13 cellular contexts compared by ENCODE assay signal in genomic region chr12:25365340-25365730, GRCh38.
DNase-seq lines count a peak whose midpoint lies in the region; ATAC-seq, FAIRE-seq and TF ChIP-seq lines count a peak whose summit lies in the region.
"Had no signal": no experiment of that assay in that cellular context is flagged by ENCODE, and none has a peak within 500 bp of the region (broad histone marks: within the 10 kb centered on the region; RNA-seq: fewer than 3 reads in every experiment).

No MANE protein-coding gene starts in this region.

- dilution Hi-C loops in IMR-90 (cut with HindIII; ENCODE audit: low sequenced_read_pairs, unreplicated experiment), result no loop called here

- H2AFZ ChIP-seq in IMR-90 (replicated peaks; ENCODE audit: low read length, poor library complexity), result no peak overlapping the region

- POLR2A ChIA-PET in IMR-90 (lab: Charles Lee; ENCODE audit: unreplicated experiment), result no interaction called here

- FAIRE-seq in endometrium (lab: Jason Lieb, UNC), result peak; percentile 92
- FAIRE-seq: astrocyte, HepG2 had no signal

- no peaks in the 10 kb centered on the region for H3K27me3 ChIP-seq in IMR-90 (ENCODE audit: control insufficient read depth, insufficient read depth, low read length)

- CTCF ChIA-PET in IMR-90 (lab: Yijun Ruan, JAX), result interaction anchor here (1.1 kb wide), 1 partner anchor 109 kb away, joined by 3 read pairs; no protein-coding TSS in a partner anchor

- no peaks in the 10 kb centered on the region for H3K9me1 ChIP-seq in IMR-90 (ENCODE audit: insufficient read depth, low read length)

- H3K4ac ChIP-seq in IMR-90 (ENCODE audit: low read depth, low read length), result no peak overlapping the region

- no peak overlapping the region for H2AK5ac ChIP-seq in IMR-90 (ENCODE audit: low read depth, low read length)

- no peak overlapping the region for H4K91ac ChIP-seq in IMR-90 (ENCODE audit: insufficient read depth, low read depth, low read length)

- in situ Hi-C loops in IMR-90 (cut with MboI; ENCODE audit: low sequenced_read_pairs), result no loop called here

- no peak overlapping the region for H3K27ac ChIP-seq in IMR-90 (ENCODE audit: insufficient read depth, low read length)

- H3K36me3 ChIP-seq in IMR-90 (ENCODE audit: control insufficient read depth, insufficient read depth, low read length), result no peaks in the 10 kb centered on the region

- no peaks in the 10 kb centered on the region for H4K20me1 ChIP-seq in IMR-90 (ENCODE audit: insufficient read depth, low read length)

- no peak overlapping the region for H3K18ac ChIP-seq in IMR-90 (ENCODE audit: low read depth, low read length)

- no peak overlapping the region for H2BK15ac ChIP-seq in IMR-90 (ENCODE audit: low read depth, low read length)

- DNase-seq in IMR-90, result no peak
- no peak for DNase-seq in dermis blood vessel endothelial cell
- DNase-seq in cortex of kidney (lab: John Stamatoyannopoulos, UW), result no peak
- no peak for DNase-seq in NCI-H446 treated with DMSO at 0.1 percent for 48 hours (lab: John Stamatoyannopoulos, UW)
- no peak for DNase-seq in DMS153 (lab: John Stamatoyannopoulos, UW)
- DNase-seq: activated CD4-positive, CD25-positive, alpha-beta regulatory T cell; DMS79; NCI-H2171 had no signal

- H3K4me3 ChIP-seq in IMR-90 (ENCODE audit: insufficient read depth, low read depth, low read length), result no peak overlapping the region

- H2AK9ac ChIP-seq in IMR-90 (replicated peaks; ENCODE audit: low read depth, low read length, poor library complexity), result no peak overlapping the region

- no peak overlapping the region for H3K14ac ChIP-seq in IMR-90 (replicated peaks; ENCODE audit: low read depth, low read length)

- H4K8ac ChIP-seq in IMR-90 (ENCODE audit: low read depth in 2 of 2, low read length in 2 of 2), result no peak overlapping the region; a peak in 1 of 4 replicates

- no peak overlapping the region for H3K23ac ChIP-seq in IMR-90 (ENCODE audit: low read depth, low read length)

- no peak for TF ChIP-seq POLR2A in IMR-90 (IDR thresholded peaks at IDR 0.05; ENCODE audit: low read depth, low read length)

- intact Hi-C loops in IMR-90 (cut with micrococcal nuclease), result no loop called here

- peak overlapping the region; percentile 17; the same call in 1 of the 2 replicates for H3K4me2 ChIP-seq in IMR-90 (ENCODE audit: low read depth, low read length)

- H2BK20ac ChIP-seq in IMR-90 (ENCODE audit: low read depth, low read length), result no peak overlapping the region

- no peaks in the 10 kb centered on the region for H3K9me3 ChIP-seq in IMR-90 (ENCODE audit: control insufficient read depth, insufficient read depth, low read length)

- no peak overlapping the region for H2BK5ac ChIP-seq in IMR-90 (ENCODE audit: low read depth, low read length, poor library complexity, severe bottlenecking)

- TF ChIP-seq RAD21 in IMR-90 (IDR thresholded peaks at IDR 0.05; ENCODE audit: low read length), result no peak

- H2BK120ac ChIP-seq in IMR-90 (ENCODE audit: low read depth, low read length), result no peak overlapping the region

- H3K4me1 ChIP-seq in IMR-90 (ENCODE audit: control insufficient read depth, insufficient read depth, low read length), result no peaks in the 10 kb centered on the region

- no CpG with 5 or more reads among the region's 3 CpGs for WGBS in IMR-90 (ENCODE audit: extremely low coverage in 2 of 2, insufficient read length in 1 of 2), 2 experiments

- no peak for TF ChIP-seq CTCF in IMR-90 (conservative IDR thresholded peaks at IDR 0.05; ENCODE audit: low read depth, low read length)

- no TSS peak for BruUV-seq in IMR-90 (replicated peaks; lab: Mats Ljungman, UMichigan)

- H4K5ac ChIP-seq in IMR-90 (ENCODE audit: low read depth, low read length), result no peak overlapping the region

- ATAC-seq in GM18519 (IDR thresholded peaks at IDR 0.05; ENCODE audit: low FRiP score, unreplicated experiment), result peak; percentile 10
- ATAC-seq in GM21528 (IDR thresholded peaks at IDR 0.05; ENCODE audit: low FRiP score, unreplicated experiment), result peak; percentile 19
- ATAC-seq in IMR-90 (ENCODE audit: low read depth), result no peak
- ATAC-seq: HepG2 had no signal

- no peak overlapping the region for H3K56ac ChIP-seq in IMR-90 (ENCODE audit: extremely low read depth, insufficient read depth, low read length)

- H3K79me1 ChIP-seq in IMR-90 (ENCODE audit: low read depth in 1 of 2, low read length in 2 of 2), result no peaks in the 10 kb centered on the region

- H3K9ac ChIP-seq in IMR-90 (ENCODE audit: low read depth, low read length), result no peak overlapping the region

TF ChIP-seq in IMR-90, 13 proteins besides CTCF, POLR2A, EP300 and RAD21:
- TF ChIP-seq SMC3 (IDR thresholded peaks at IDR 0.05; ENCODE audit: low read depth, low read length), result no peak
- no peak for TF ChIP-seq MAFK (IDR thresholded peaks at IDR 0.05; ENCODE audit: low read depth, low read length)
- no peak for TF ChIP-seq FOS (IDR thresholded peaks at IDR 0.05; ENCODE audit: low read depth, low read length)
- TF ChIP-seq MAZ (IDR thresholded peaks at IDR 0.05; ENCODE audit: borderline replicate concordance, low read depth, low read length), result no peak
- no peak for TF ChIP-seq MXI1 (IDR thresholded peaks at IDR 0.05; ENCODE audit: borderline replicate concordance, low read depth, low read length)
- TF ChIP-seq NFE2L2 (IDR thresholded peaks at IDR 0.05; ENCODE audit: low read depth, low read length), result no peak
- TF ChIP-seq USF2 (IDR thresholded peaks at IDR 0.05; ENCODE audit: low read depth, low read length), result no peak
- no peak for TF ChIP-seq CEBPB (IDR thresholded peaks at IDR 0.05; ENCODE audit: low read depth, low read length)
- no peak for TF ChIP-seq BHLHE40 (IDR thresholded peaks at IDR 0.05; ENCODE audit: low read depth, low read length)
- TF ChIP-seq ELK1 (IDR thresholded peaks at IDR 0.05; ENCODE audit: borderline replicate concordance, low read depth, low read length), result no peak
- TF ChIP-seq RFX5 (IDR thresholded peaks at IDR 0.05; ENCODE audit: low read depth, low read length), result no peak
- no peak for TF ChIP-seq CHD1 (IDR thresholded peaks at IDR 0.05; ENCODE audit: low read depth, low read length)
- no peak for TF ChIP-seq RCOR1 (IDR thresholded peaks at IDR 0.05; ENCODE audit: insufficient replicate concordance, low read length)
TF ChIP-seq in IMR-90: peak in this region for 0.
